12 cellular contexts compared by ENCODE assay signal in the genomic region with DNA sequence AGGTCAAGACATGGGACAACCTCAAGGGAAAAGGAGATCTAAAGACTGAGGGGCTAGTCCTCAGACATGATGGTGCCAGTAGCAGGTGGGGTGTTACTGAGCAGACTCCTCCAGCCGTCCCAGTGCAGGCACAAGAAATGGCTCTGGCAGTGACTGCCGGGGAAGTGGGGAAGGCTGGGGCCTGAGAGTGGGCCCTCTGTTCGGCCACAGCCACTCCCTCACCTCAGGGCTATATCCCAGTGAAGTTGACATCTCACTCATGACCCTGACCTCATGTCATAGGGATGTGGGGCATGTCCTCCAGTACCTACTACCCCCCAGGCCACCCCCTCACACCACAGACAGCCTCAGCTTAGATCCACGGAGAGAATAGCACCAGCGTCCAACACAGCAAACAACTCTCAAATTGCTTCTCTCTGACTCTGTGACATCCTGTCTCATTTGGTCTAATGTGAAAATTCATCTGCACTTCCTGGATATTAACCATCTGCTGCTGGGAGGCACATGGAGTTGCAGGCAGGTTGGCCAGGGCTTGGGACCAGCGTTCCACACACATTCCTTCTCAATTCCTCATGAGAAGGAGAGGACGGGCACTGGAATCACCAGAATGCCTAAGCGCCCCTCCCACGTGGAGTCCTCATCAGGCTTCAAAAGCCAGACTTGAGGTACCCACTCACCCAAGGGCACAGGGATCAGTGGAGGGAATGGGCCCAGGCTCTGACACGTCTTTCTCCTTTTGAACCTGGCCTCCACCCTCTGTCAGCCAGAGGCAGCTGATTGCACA.
DNase-seq lines count a peak whose midpoint lies in the region; ATAC-seq and TF ChIP-seq lines count a peak whose summit lies in the region.
"Had no signal": no experiment of that assay in that cellular context is flagged by ENCODE, and none has a peak within 500 bp of the region (broad histone marks: within the 10 kb centered on the region; RNA-seq: fewer than 3 reads in every experiment).

No MANE protein-coding gene starts in this region.

- H4K8ac ChIP-seq in trophoblast cell (ENCODE audit: low read depth, low read length): no peak overlapping the region

- H3K9ac ChIP-seq in trophoblast cell (ENCODE audit: low read length): no peak overlapping the region

- H2BK12ac ChIP-seq in trophoblast cell (ENCODE audit: low read length): no peak overlapping the region

- H3K36me3 ChIP-seq in trophoblast cell (ENCODE audit: control insufficient read depth in 1 of 2, insufficient read depth in 2 of 2, low read length in 2 of 2): no peaks in the 10 kb centered on the region
- H3K36me3 ChIP-seq: brain microvascular endothelial cell had no signal

- H3K27ac ChIP-seq in trophoblast cell (ENCODE audit: low read depth, low read length) (no peak overlapping the region), RWPE1 (no peak overlapping the region)
- H3K27ac ChIP-seq: brain microvascular endothelial cell had no signal

- no peak for ATAC-seq in HG02885 (IDR thresholded peaks at IDR 0.05; ENCODE audit: poor library complexity, unreplicated experiment)
- ATAC-seq: activated T-cell treated with anti-CD3 and anti-CD28 coated beads, Interleukin-2, amount 50 U/mL, for 4 hours; mucosa of descending colon had no signal

- H3K4me3 ChIP-seq in trophoblast cell (ENCODE audit: low read depth, low read length): no peak overlapping the region
- H3K4me3 ChIP-seq: mucosa of descending colon had no signal

- H2AFZ ChIP-seq in trophoblast cell (ENCODE audit: insufficient read depth, low read length, poor library complexity): no peak overlapping the region

- DNase-seq in GM04503 (ENCODE audit: low read depth) (peak; percentile 21), NCI-H2171 (lab: John Stamatoyannopoulos, UW) (peak; percentile 20), trophoblast cell (peak; percentile 10 to 53), GOT3 (lab: John Stamatoyannopoulos, UW) (no peak), RWPE1 (ENCODE audit: low spot score) (no peak)
- DNase-seq: activated CD4-positive, CD25-positive, alpha-beta regulatory T cell treated with anti-CD3 and anti-CD28 coated beads, Interleukin-2, amount 50 U/mL, for 72 hours; activated T-cell treated with anti-CD3 and anti-CD28 coated beads, Interleukin-2, amount 50 U/mL, for 4 hours; brain microvascular endothelial cell; mucosa of descending colon; SIG-M5 had no signal

- no peaks in the 10 kb centered on the region for H3K9me3 Mint-ChIP-seq in dendritic cell treated with granulocyte-macrophage colony-stimulating factor and Interleukin-4, amounts not matched to agents 40 ng/mL and 50 ng/mL, for 4 days
- H3K9me3 Mint-ChIP-seq: activated T-cell treated with anti-CD3 and anti-CD28 coated beads, Interleukin-2, amount 50 U/mL, for 4 hours had no signal

- H2BK120ac ChIP-seq in trophoblast cell (ENCODE audit: insufficient read depth, low read length, poor library complexity): no peak overlapping the region

- H3K36me3 Mint-ChIP-seq in dendritic cell treated with granulocyte-macrophage colony-stimulating factor and Interleukin-4, amounts not matched to agents 40 ng/mL and 50 ng/mL, for 4 days (ENCODE audit: low read depth): no peaks in the 10 kb centered on the region

- intact Hi-C loops in dendritic cell treated with granulocyte-macrophage colony-stimulating factor and Interleukin-4, amounts not matched to agents 40 ng/mL and 50 ng/mL, for 4 days (cut with micrococcal nuclease): no loop called here

- no peak for TF ChIP-seq CTCF in RWPE1 (conservative IDR thresholded peaks at IDR 0.05; ENCODE audit: low read depth)

- no peak overlapping the region for H3K23ac ChIP-seq in trophoblast cell (ENCODE audit: low read length)

- CTCF ChIA-PET in RWPE1 (lab: Yijun Ruan, JAX): interaction anchor here (0.6 kb wide), 1 partner anchor 30 kb away, joined by 3 read pairs; no protein-coding TSS in a partner anchor

- H3K4me1 ChIP-seq in trophoblast cell (ENCODE audit: control insufficient read depth in 1 of 2, insufficient read depth in 2 of 2, low read length in 2 of 2): no peaks in the 10 kb centered on the region

- H3K27me3 Mint-ChIP-seq in dendritic cell treated with granulocyte-macrophage colony-stimulating factor and Interleukin-4, amounts not matched to agents 40 ng/mL and 50 ng/mL, for 4 days: no peaks in the 10 kb centered on the region

- H4K91ac ChIP-seq in trophoblast cell (ENCODE audit: low read depth, low read length): no peak overlapping the region

- no peak overlapping the region for H3K4me2 ChIP-seq in trophoblast cell (ENCODE audit: low read length)

- POLR2A ChIA-PET in RWPE1 (lab: Yijun Ruan, JAX; ENCODE audit: low non-redundant PET): no interaction called here

- no peaks in the 10 kb centered on the region for H3K9me3 ChIP-seq in trophoblast cell (ENCODE audit: insufficient read depth, low read depth, low read length)
- H3K9me3 ChIP-seq: mucosa of descending colon had no signal

- no peak overlapping the region for H2AK5ac ChIP-seq in trophoblast cell (ENCODE audit: low read length)

- no peak overlapping the region for H3K4ac ChIP-seq in trophoblast cell (ENCODE audit: low read depth, low read length)

- H3K4me3 Mint-ChIP-seq in dendritic cell treated with granulocyte-macrophage colony-stimulating factor and Interleukin-4, amounts not matched to agents 40 ng/mL and 50 ng/mL, for 4 days: no peak overlapping the region
- H3K4me3 Mint-ChIP-seq: activated T-cell treated with anti-CD3 and anti-CD28 coated beads, Interleukin-2, amount 50 U/mL, for 4 hours had no signal

- no CpG with 5 or more reads among the region's 10 CpGs for WGBS in trophoblast cell (ENCODE audit: extremely low coverage, insufficient coverage, insufficient read length)

- H3K79me1 ChIP-seq in trophoblast cell (ENCODE audit: low read length): no peaks in the 10 kb centered on the region

- H3K27me3 ChIP-seq in trophoblast cell (ENCODE audit: insufficient read depth, low read length): no peaks in the 10 kb centered on the region
- H3K27me3 ChIP-seq: brain microvascular endothelial cell had no signal

- no peaks in the 10 kb centered on the region for H3K79me2 ChIP-seq in trophoblast cell (ENCODE audit: control insufficient read depth, insufficient read depth, low read length, poor library complexity)

- peaks cover 19% of the 10 kb centered on the region for H3K4me1 Mint-ChIP-seq in dendritic cell treated with granulocyte-macrophage colony-stimulating factor and Interleukin-4, amounts not matched to agents 40 ng/mL and 50 ng/mL, for 4 days (ENCODE audit: low read depth)

- H3K18ac ChIP-seq in trophoblast cell (ENCODE audit: low read length): no peak overlapping the region

- no peak overlapping the region for H3K14ac ChIP-seq in trophoblast cell (ENCODE audit: low read length)

- H2BK5ac ChIP-seq in trophoblast cell (ENCODE audit: low read depth, low read length, poor library complexity): no peak overlapping the region

- H3K27ac Mint-ChIP-seq in dendritic cell treated with granulocyte-macrophage colony-stimulating factor and Interleukin-4, amounts not matched to agents 40 ng/mL and 50 ng/mL, for 4 days: peak overlapping the region; percentile 11

- H4K12ac ChIP-seq in trophoblast cell (ENCODE audit: low read depth, low read length): no peak overlapping the region

Comparison
In these comparisons a context has a peak if more than half of its experiments do, and no peak if none do; other contexts are left out.
1. DNase-seq: peak in GM04503 (single experiment), NCI-H2171 (single experiment) and trophoblast cell (2 of 2); none in GOT3 (single experiment) and RWPE1 (single experiment).